ENCODE assay signal across 26 cellular contexts in genomic region chr16:30521476-30521872, GRCh38. TPM values are rescaled to one million over a fixed set of nuclear protein-coding genes. Genes with fewer than 3 reads are reported as not detected.
"Had no signal": no experiment of that assay in that cellular context is flagged by ENCODE, and none has a peak within 500 bp of the region (broad histone marks: within the 10 kb centered on the region; RNA-seq: fewer than 3 reads in every experiment).

No MANE protein-coding gene starts in this region.

- ATAC-seq: esophagus mucosa; gastroesophageal sphincter; naive thymus-derived CD8-positive, alpha-beta T cell had no signal

- H3K27ac Mint-ChIP-seq: activated naive CD4-positive, alpha-beta T cell treated with anti-CD3 and anti-CD28 coated beads for 36 hours had no signal

- H3K9me3 Mint-ChIP-seq: activated naive CD4-positive, alpha-beta T cell treated with anti-CD3 and anti-CD28 coated beads for 36 hours; naive thymus-derived CD8-positive, alpha-beta T cell; T-helper 1 cell treated with Interleukin-12 subunit alpha and Interleukin-12 subunit beta and Interleukin-4 antibody, amounts not matched to agents 30 μg/mL and 1 μg/mL, for 36 hours had no signal

- H3K27me3 Mint-ChIP-seq: naive thymus-derived CD8-positive, alpha-beta T cell had no signal

- DNase-seq: activated CD4-positive, alpha-beta T cell treated with anti-CD3 and anti-CD28 coated beads for 1 hour; activated CD4-positive, alpha-beta T cell treated with anti-CD3 and anti-CD28 coated beads, Interleukin-2, amount 50 U/mL, for 4 hours; activated CD8-positive, alpha-beta memory T cell treated with anti-CD3 and anti-CD28 coated beads for 24 hours; activated CD8-positive, alpha-beta memory T cell treated with anti-CD3 and anti-CD28 coated beads, Interleukin-2, amount 50 U/mL, for 4 hours; activated effector memory CD4-positive, alpha-beta T cell treated with Interleukin-2 at 50 U/mL for 16 hours; activated naive CD4-positive, alpha-beta T cell treated with anti-CD3 and anti-CD28 coated beads for 36 hours; activated T-cell treated with anti-CD3 and anti-CD28 coated beads, Interleukin-2, amount 50 U/mL, for 48 hours; central memory CD4-positive, alpha-beta T cell; effector memory CD4-positive, alpha-beta T cell; head of caudate nucleus; islet precursor cell; occipital lobe; sigmoid colon; stimulated activated CD4-positive, alpha-beta T cell treated with anti-CD3 and anti-CD28 coated beads, Interleukin-15, amount 100 ng/mL, for 24 hours; stimulated activated naive CD4-positive, alpha-beta T cell treated with Interleukin-2 at 50 U/mL for 16 hours; upper lobe of left lung; WERI-Rb-1 had no signal

- H3K4me3 Mint-ChIP-seq: activated naive CD4-positive, alpha-beta T cell treated with anti-CD3 and anti-CD28 coated beads for 36 hours; naive thymus-derived CD8-positive, alpha-beta T cell; T-helper 1 cell treated with Interleukin-12 subunit alpha and Interleukin-12 subunit beta and Interleukin-4 antibody, amounts not matched to agents 30 μg/mL and 1 μg/mL, for 36 hours had no signal

- H3K9me3 ChIP-seq: gastroesophageal sphincter, sigmoid colon, thoracic aorta, upper lobe of left lung had no signal

- H3K4me3 ChIP-seq: gastroesophageal sphincter, lung, sigmoid colon, smooth muscle cell, thoracic aorta, upper lobe of left lung had no signal

- H3K36me3 ChIP-seq: thoracic aorta had no signal

- H3K27me3 ChIP-seq: sigmoid colon, upper lobe of left lung had no signal

- H3K27ac ChIP-seq: gastroesophageal sphincter, sigmoid colon, thoracic aorta, upper lobe of left lung, WERI-Rb-1 had no signal

RNA-seq across cellular contexts. Expression of gene ITGAL, which starts 48.9 kb away (rescaled TPM):
- total RNA-seq: dermis microvascular lymphatic vessel endothelial cell, endothelial cell of umbilical vein, smooth muscle cell had no signal
- polyA plus RNA-seq: endothelial cell of umbilical vein, smooth muscle cell had no signal
